Comparison of ENCODE assay signal across 18 cellular contexts in genomic region chr1:59901770-59902388, GRCh38. TPM values are rescaled to one million over a fixed set of nuclear protein-coding genes. Genes with fewer than 3 reads are reported as not detected.
"Had no signal": no experiment of that assay in that cellular context is flagged by ENCODE, and none has a peak within 500 bp of the region (broad histone marks: within the 10 kb centered on the region; RNA-seq: fewer than 3 reads in every experiment).

No MANE protein-coding gene starts in this region.

- H3K9me3 ChIP-seq: gastrocnemius medialis, heart left ventricle, psoas muscle, right lobe of liver, spleen, upper lobe of left lung had no signal

- H3K36me3 Mint-ChIP-seq: WTC11 had no signal

- H3K9me3 Mint-ChIP-seq: stimulated activated naive CD8-positive, alpha-beta T cell treated with anti-CD3 and anti-CD28 coated beads, Interleukin-15, Interleukin-2, amounts not matched to agents 100 ng/mL and 50 ng/mL, for 24 hours; WTC11 had no signal

- H3K27me3 Mint-ChIP-seq: activated naive CD8-positive, alpha-beta T cell; stimulated activated naive CD8-positive, alpha-beta T cell treated with anti-CD3 and anti-CD28 coated beads, Interleukin-15, Interleukin-2, amounts not matched to agents 100 ng/mL and 50 ng/mL, for 24 hours had no signal

- H3K27ac ChIP-seq: gastrocnemius medialis, psoas muscle, right lobe of liver, spleen, upper lobe of left lung had no signal

- H3K4me3 ChIP-seq: gastrocnemius medialis, heart left ventricle, psoas muscle, right lobe of liver, spleen, upper lobe of left lung had no signal

- H3K27ac Mint-ChIP-seq: activated CD8-positive, alpha-beta T cell treated with anti-CD3 and anti-CD28 coated beads, Interleukin-2, amount 10 ng/mL, durations not matched to agents 7 days and 5 days; activated naive CD8-positive, alpha-beta T cell; stimulated activated naive CD8-positive, alpha-beta T cell treated with anti-CD3 and anti-CD28 coated beads, Interleukin-15, Interleukin-2, amounts not matched to agents 100 ng/mL and 50 ng/mL, for 24 hours; T-helper 17 cell; WTC11 had no signal

- H3K4me1 ChIP-seq: psoas muscle, spleen had no signal

- H3K36me3 ChIP-seq: gastrocnemius medialis, spleen, upper lobe of left lung had no signal

- DNase-seq: activated CD4-positive, alpha-beta T cell treated with anti-CD3 and anti-CD28 coated beads for 48 hours; activated CD8-positive, alpha-beta memory T cell treated with anti-CD3 and anti-CD28 coated beads, Interleukin-2, amount 50 U/mL, for 4 hours; activated CD8-positive, alpha-beta T cell treated with anti-CD3 and anti-CD28 coated beads, Interleukin-2, amount 10 ng/mL, durations not matched to agents 7 days and 5 days; activated gamma-delta T cell treated with Interleukin-2 at 50 U/mL for 16 hours; activated T-cell treated with anti-CD3 and anti-CD28 coated beads, Interleukin-2, amount 50 U/mL, for 48 hours; erythroblast; gastrocnemius medialis; heart left ventricle; psoas muscle; right lobe of liver; spleen; T-helper 17 cell; upper lobe of left lung had no signal

- H3K4me3 Mint-ChIP-seq: activated CD8-positive, alpha-beta T cell treated with anti-CD3 and anti-CD28 coated beads, Interleukin-2, amount 10 ng/mL, durations not matched to agents 7 days and 5 days; activated naive CD8-positive, alpha-beta T cell; stimulated activated naive CD8-positive, alpha-beta T cell treated with anti-CD3 and anti-CD28 coated beads, Interleukin-15, Interleukin-2, amounts not matched to agents 100 ng/mL and 50 ng/mL, for 24 hours; T-helper 17 cell; WTC11 had no signal

- H3K27me3 ChIP-seq: gastrocnemius medialis, heart left ventricle, right lobe of liver, spleen, upper lobe of left lung had no signal

RNA-seq across cellular contexts. Expression of gene CYP2J2, which starts 24.7 kb away (rescaled TPM):
- total RNA-seq: osteoblast had no signal
- polyA plus RNA-seq: neural cell had no signal
